In genomic region chr2:241103176-241103595, GRCh38 we compare ENCODE assay signal across 8 cellular contexts. TPM values are rescaled to one million over a fixed set of nuclear protein-coding genes. Genes with fewer than 3 reads are reported as not detected.
DNase-seq lines count a peak whose midpoint lies in the region; ATAC-seq lines count a peak whose summit lies in the region.

No MANE protein-coding gene starts in this region.

- peaks cover 15% of the 10 kb centered on the region for H3K4me1 Mint-ChIP-seq in T-helper 2 cell treated with Interferon-gamma antibody and Interleukin-4, amounts not matched to agents 5 μg/mL and 100 μg/mL, for 36 hours (ENCODE audit: low read depth)
- peaks cover 9% of the 10 kb centered on the region for H3K4me1 Mint-ChIP-seq in activated T-helper 17 cell treated with anti-CD3 and anti-CD28 coated beads, Interleukin-2, amount 50 U/mL, for 72 hours
- H3K4me1 Mint-ChIP-seq in stimulated activated naive CD8-positive, alpha-beta T cell treated with anti-CD3 and anti-CD28 coated beads, Interleukin-15, amount 100 ng/mL, for 72 hours: peaks cover 74% of the 10 kb centered on the region

- peak overlapping the region; percentile 95 for H3K9ac ChIP-seq in iPS-20b (ENCODE audit: low read depth, low read length)

- H3K27ac ChIP-seq in iPS-20b (ENCODE audit: low read length): no peak overlapping the region

- H3K4me1 ChIP-seq in iPS-20b (ENCODE audit: insufficient read depth, low read length): peaks cover 6% of the 10 kb centered on the region; the same call in 1 of the 2 replicates

- H3K36me3 ChIP-seq in iPS-20b (ENCODE audit: insufficient read depth, low read depth, low read length): peaks cover 35% of the 10 kb centered on the region

- no peaks in the 10 kb centered on the region for H3K9me3 Mint-ChIP-seq in T-helper 2 cell treated with Interferon-gamma antibody and Interleukin-4, amounts not matched to agents 5 μg/mL and 100 μg/mL, for 36 hours
- no peaks in the 10 kb centered on the region for H3K9me3 Mint-ChIP-seq in activated T-helper 17 cell treated with anti-CD3 and anti-CD28 coated beads, Interleukin-2, amount 50 U/mL, for 72 hours
- no peaks in the 10 kb centered on the region for H3K9me3 Mint-ChIP-seq in stimulated activated naive CD8-positive, alpha-beta T cell treated with anti-CD3 and anti-CD28 coated beads, Interleukin-15, amount 100 ng/mL, for 72 hours

- H3K4me3 Mint-ChIP-seq in T-helper 2 cell treated with Interferon-gamma antibody and Interleukin-4, amounts not matched to agents 5 μg/mL and 100 μg/mL, for 36 hours: peak overlapping the region; percentile 96
- H3K4me3 Mint-ChIP-seq in activated T-helper 17 cell treated with anti-CD3 and anti-CD28 coated beads, Interleukin-2, amount 50 U/mL, for 72 hours: peak overlapping the region; percentile 93
- H3K4me3 Mint-ChIP-seq in stimulated activated naive CD8-positive, alpha-beta T cell treated with anti-CD3 and anti-CD28 coated beads, Interleukin-15, amount 100 ng/mL, for 72 hours: peak overlapping the region; percentile 97 to 98

- H3K36me3 Mint-ChIP-seq in T-helper 2 cell treated with Interferon-gamma antibody and Interleukin-4, amounts not matched to agents 5 μg/mL and 100 μg/mL, for 36 hours (ENCODE audit: low read depth): peaks cover 17% of the 10 kb centered on the region
- peaks cover 59% of the 10 kb centered on the region for H3K36me3 Mint-ChIP-seq in activated T-helper 17 cell treated with anti-CD3 and anti-CD28 coated beads, Interleukin-2, amount 50 U/mL, for 72 hours (ENCODE audit: low read depth)

- H3K27me3 ChIP-seq in iPS-20b (ENCODE audit: insufficient read depth, low read length): no peaks in the 10 kb centered on the region

- peak overlapping the region; percentile 97 for H3K4me3 ChIP-seq in iPS-20b (ENCODE audit: low read length)

- H3K9me3 ChIP-seq in iPS-20b (ENCODE audit: insufficient read depth, low read depth, low read length): no peaks in the 10 kb centered on the region

- no peaks in the 10 kb centered on the region for H3K27me3 Mint-ChIP-seq in T-helper 2 cell treated with Interferon-gamma antibody and Interleukin-4, amounts not matched to agents 5 μg/mL and 100 μg/mL, for 36 hours (ENCODE audit: low read depth)
- H3K27me3 Mint-ChIP-seq in activated T-helper 17 cell treated with anti-CD3 and anti-CD28 coated beads, Interleukin-2, amount 50 U/mL, for 72 hours: no peaks in the 10 kb centered on the region
- no peaks in the 10 kb centered on the region for H3K27me3 Mint-ChIP-seq in stimulated activated naive CD8-positive, alpha-beta T cell treated with anti-CD3 and anti-CD28 coated beads, Interleukin-15, amount 100 ng/mL, for 72 hours

- no peak for ATAC-seq in activated T-helper 17 cell treated with anti-CD3 and anti-CD28 coated beads, Interleukin-2, amount 50 U/mL, for 72 hours (replicated peaks)
- no peak for ATAC-seq in stimulated activated naive CD8-positive, alpha-beta T cell treated with anti-CD3 and anti-CD28 coated beads, Interleukin-15, amount 100 ng/mL, for 72 hours

- DNase-seq in T-helper 2 cell treated with Interferon-gamma antibody and Interleukin-4, amounts not matched to agents 5 μg/mL and 100 μg/mL, for 36 hours (ENCODE audit: low spot score): no peak
- DNase-seq in T-helper 2 cell: no peak
- no peak for DNase-seq in stimulated activated naive CD8-positive, alpha-beta T cell treated with anti-CD3 and anti-CD28 coated beads, Interleukin-15, amount 100 ng/mL, for 72 hours
- DNase-seq in NOMO-1 (lab: John Stamatoyannopoulos, UW; ENCODE audit: unreplicated experiment in 2 of 2): no peak
- no peak for DNase-seq in AG20443 (ENCODE audit: low spot score)
- no peak for DNase-seq in C1 segment of cervical spinal cord (lab: John Stamatoyannopoulos, UW)

- peak overlapping the region; percentile 96 for H3K27ac Mint-ChIP-seq in T-helper 2 cell treated with Interferon-gamma antibody and Interleukin-4, amounts not matched to agents 5 μg/mL and 100 μg/mL, for 36 hours
- H3K27ac Mint-ChIP-seq in activated T-helper 17 cell treated with anti-CD3 and anti-CD28 coated beads, Interleukin-2, amount 50 U/mL, for 72 hours: peak overlapping the region; percentile 96
- peak overlapping the region; percentile 91 to 96 for H3K27ac Mint-ChIP-seq in stimulated activated naive CD8-positive, alpha-beta T cell treated with anti-CD3 and anti-CD28 coated beads, Interleukin-15, amount 100 ng/mL, for 72 hours

RNA-seq across cellular contexts. Expression of gene MTERF4, which starts 1.1 kb away (rescaled TPM):
- total RNA-seq in activated T-helper 17 cell treated with anti-CD3 and anti-CD28 coated beads, Interleukin-2, amount 50 U/mL, for 72 hours: 10 to 100 TPM; 36.4 to 86.5 TPM

RNA-seq across cellular contexts. Expression of gene PASK, which starts 46.1 kb away (rescaled TPM):
- 10 to 100 TPM; 71.0 to 73.6 TPM for total RNA-seq in activated T-helper 17 cell treated with anti-CD3 and anti-CD28 coated beads, Interleukin-2, amount 50 U/mL, for 72 hours

RNA-seq across cellular contexts. Expression of gene PPP1R7, which starts 47.1 kb away (rescaled TPM):
- 10 to 100 TPM; 81.9 to 86.4 TPM for total RNA-seq in activated T-helper 17 cell treated with anti-CD3 and anti-CD28 coated beads, Interleukin-2, amount 50 U/mL, for 72 hours
